In the genomic region with DNA sequence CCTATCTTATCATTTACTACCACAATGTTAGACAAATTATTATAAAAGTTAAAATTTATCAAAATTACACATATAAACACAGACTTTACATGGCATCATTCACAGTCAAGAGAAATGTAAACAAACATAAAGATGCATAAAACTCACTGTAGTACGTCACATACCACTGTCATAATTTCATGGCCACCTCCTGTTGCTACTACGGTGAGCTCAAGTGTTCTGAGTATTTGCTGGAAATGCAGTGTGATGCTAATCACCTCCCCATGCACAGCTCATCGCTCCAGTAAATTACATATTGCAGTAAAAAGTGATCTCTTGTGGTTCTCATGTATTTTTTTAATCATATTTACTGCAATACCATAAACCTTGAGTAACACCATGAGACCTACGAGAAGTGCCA, we compare ENCODE assay signal across 23 cellular contexts.
"Had no signal": no experiment of that assay in that cellular context is flagged by ENCODE, and none has a peak within 500 bp of the region (broad histone marks: within the 10 kb centered on the region; RNA-seq: fewer than 3 reads in every experiment).

No MANE protein-coding gene starts in this region.

- H3K27me3 ChIP-seq: colonic mucosa, foreskin keratinocyte had no signal

- H3K36me3 Mint-ChIP-seq: mesothelial cell of epicardium, naive B cell had no signal

- H3K4me1 ChIP-seq: colonic mucosa, esophagus muscularis mucosa, foreskin keratinocyte, gastroesophageal sphincter, heart right ventricle, left lung, lower lobe of right lung had no signal

- H3K4me1 Mint-ChIP-seq: mesothelial cell of epicardium, naive B cell had no signal

- H3K27ac Mint-ChIP-seq: dendritic cell treated with granulocyte-macrophage colony-stimulating factor and Interleukin-4, amounts not matched to agents 40 ng/mL and 50 ng/mL, for 4 days; mesothelial cell of epicardium; naive B cell had no signal

- H3K36me3 ChIP-seq: colonic mucosa, esophagus muscularis mucosa, gastroesophageal sphincter, heart right ventricle, left lung, lower lobe of right lung had no signal

- FAIRE-seq: endothelial cell of umbilical vein, frontal cortex, islet of Langerhans, keratinocyte had no signal

- H3K9me3 ChIP-seq: colonic mucosa, lower lobe of right lung had no signal

- H3K27ac ChIP-seq: colonic mucosa, esophagus muscularis mucosa, foreskin keratinocyte, gastroesophageal sphincter, heart right ventricle, left lung, lower lobe of right lung had no signal

- DNase-seq: colonic mucosa; cortex of kidney; effector CD4-positive, alpha-beta T cell; effector memory CD4-positive, alpha-beta T cell; foreskin keratinocyte; head of caudate nucleus; heart right ventricle; hippocampal formation; left cardiac atrium; left lung; left ventricle myocardium superior; lower lobe of right lung; mesenchymal stem cell; mucosa of descending colon; naive B cell had no signal

- ATAC-seq: foreskin keratinocyte, gastroesophageal sphincter, heart right ventricle, left cardiac atrium, left lung, left ventricle myocardium superior, lower lobe of right lung, mucosa of descending colon had no signal

- H3K4me3 Mint-ChIP-seq: dendritic cell treated with granulocyte-macrophage colony-stimulating factor and Interleukin-4, amounts not matched to agents 40 ng/mL and 50 ng/mL, for 4 days; mesothelial cell of epicardium; naive B cell had no signal

- H3K9me3 Mint-ChIP-seq: dendritic cell treated with granulocyte-macrophage colony-stimulating factor and Interleukin-4, amounts not matched to agents 40 ng/mL and 50 ng/mL, for 4 days; mesothelial cell of epicardium had no signal

- H3K4me3 ChIP-seq: colonic mucosa, esophagus muscularis mucosa, gastroesophageal sphincter, heart right ventricle, left lung, lower lobe of right lung, mucosa of descending colon had no signal
